In genomic region chr9:136023401-136024225, GRCh38 we compare ENCODE assay signal across 12 cellular contexts.
DNase-seq lines count a peak whose midpoint lies in the region; ATAC-seq and TF ChIP-seq lines count a peak whose summit lies in the region.
"Had no signal": no experiment of that assay in that cellular context is flagged by ENCODE, and none has a peak within 500 bp of the region (broad histone marks: within the 10 kb centered on the region; RNA-seq: fewer than 3 reads in every experiment).

No MANE protein-coding gene starts in this region.

- intact Hi-C loops in ovary (cut with DNase I): no loop called here

- ATAC-seq in GM21447 (IDR thresholded peaks at IDR 0.05; ENCODE audit: unreplicated experiment) (no peak), GM21825 (IDR thresholded peaks at IDR 0.05; ENCODE audit: unreplicated experiment) (no peak)
- ATAC-seq: HCT116 had no signal

- WGBS in ovary, 3 donors: 48 to 49% (median 48%) methylated on average over 17 of the region's 17 CpGs

- H3K4me1 ChIP-seq in ovary (ENCODE audit: insufficient read depth): peaks cover 18% of the 10 kb centered on the region
- H3K4me1 ChIP-seq: SJCRH30 had no signal

- no peaks in the 10 kb centered on the region for H3K27me3 ChIP-seq in ovary
- H3K27me3 ChIP-seq: SJCRH30, stomach had no signal

- H3K4me3 ChIP-seq in fibroblast of the aortic adventitia (ENCODE audit: low read depth, low read length) (no peak overlapping the region), ovary (no peak overlapping the region)
- H3K4me3 ChIP-seq: SJCRH30, stomach had no signal

- CTCF ChIA-PET in RWPE1 (lab: Yijun Ruan, JAX): interaction anchor here (0.7 kb wide), 1 partner anchor 19 kb away, joined by 3 read pairs; no protein-coding TSS in a partner anchor

- TF ChIP-seq EP300 in ovary (IDR thresholded peaks at IDR 0.05): no peak

- H3K36me3 ChIP-seq in ovary: no peaks in the 10 kb centered on the region
- H3K36me3 ChIP-seq: SJCRH30 had no signal

- peak overlapping the region; percentile 15 for H3K27ac ChIP-seq in RWPE1
- H3K27ac ChIP-seq in ovary: peak overlapping the region; percentile 1 to 60
- H3K27ac ChIP-seq: SJCRH30 had no signal

- POLR2A ChIA-PET in RWPE1 (lab: Yijun Ruan, JAX; ENCODE audit: low non-redundant PET): interaction anchor here (0.5 kb wide), 1 partner anchor 22 kb away, joined by 4 read pairs; no protein-coding TSS in a partner anchor

- TF ChIP-seq CTCF in AG09319 (IDR thresholded peaks at IDR 0.05; ENCODE audit: low read depth, low read length) (no peak), RWPE1 (conservative IDR thresholded peaks at IDR 0.05; ENCODE audit: low read depth) (no peak), fibroblast of the aortic adventitia (IDR thresholded peaks at IDR 0.05; ENCODE audit: insufficient read depth, low read length) (no peak), ovary (IDR thresholded peaks at IDR 0.05) (no peak)

- no peak for TF ChIP-seq POLR2A in ovary (IDR thresholded peaks at IDR 0.05)

- no peaks in the 10 kb centered on the region for H3K9me3 ChIP-seq in ovary
- H3K9me3 ChIP-seq: SJCRH30, stomach had no signal

- DNase-seq in AG09319 (ENCODE audit: extremely low read depth, low read depth): peak; percentile 16
- DNase-seq in RWPE1 (ENCODE audit: low spot score): no peak
- peak; percentile 65 for DNase-seq in fibroblast of the aortic adventitia (ENCODE audit: low read depth)
- DNase-seq in ovary: peak; percentile 79 to 89 (median 87)
- no peak for DNase-seq in COLO829 (ENCODE audit: low spot score)
- DNase-seq in cerebellar cortex (ENCODE audit: low spot score): no peak
- DNase-seq: SJCRH30; stimulated activated CD4-positive, alpha-beta T cell treated with anti-CD3 and anti-CD28 coated beads, Interleukin-12 subunit alpha, Interleukin-12 subunit beta, amount 100 ng/mL, for 4 hours; stomach had no signal

Comparison
In these comparisons a context has a peak if more than half of its experiments do, and no peak if none do; other contexts are left out.
1. DNase-seq: peak in AG09319 (single experiment), fibroblast of the aortic adventitia (single experiment) and ovary (5 of 5); none in RWPE1 (single experiment), COLO829 (single experiment) and cerebellar cortex (single experiment).